1 cellular context compared by ENCODE assay signal in the genomic region with DNA sequence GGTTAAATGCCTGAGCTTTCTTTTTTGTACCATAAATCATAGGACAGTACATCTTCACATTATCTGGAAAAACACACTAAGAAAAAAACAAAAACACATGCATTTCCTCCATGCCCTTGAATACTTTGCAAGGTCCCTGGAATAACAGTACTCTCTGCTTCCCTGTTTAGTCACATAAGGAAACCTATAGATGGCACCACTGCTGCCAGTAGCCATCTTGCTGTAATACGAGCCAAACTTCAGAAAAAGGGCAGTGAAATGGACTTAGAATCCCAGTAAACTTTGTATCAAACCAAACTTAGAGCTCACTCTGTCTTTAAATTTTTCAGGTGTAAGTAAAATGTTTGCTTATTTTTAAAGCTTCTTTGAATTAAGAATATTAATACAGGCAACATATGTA.
TF ChIP-seq lines count a peak whose summit lies in the region.

No MANE protein-coding gene starts in this region.

TF ChIP-seq in SK-N-SH treated with all-trans-retinoic acid at 6 μM for 48 hours, 23 proteins besides CTCF, POLR2A, EP300 and RAD21 (continued from another document):
- TF ChIP-seq, protein P1, sequence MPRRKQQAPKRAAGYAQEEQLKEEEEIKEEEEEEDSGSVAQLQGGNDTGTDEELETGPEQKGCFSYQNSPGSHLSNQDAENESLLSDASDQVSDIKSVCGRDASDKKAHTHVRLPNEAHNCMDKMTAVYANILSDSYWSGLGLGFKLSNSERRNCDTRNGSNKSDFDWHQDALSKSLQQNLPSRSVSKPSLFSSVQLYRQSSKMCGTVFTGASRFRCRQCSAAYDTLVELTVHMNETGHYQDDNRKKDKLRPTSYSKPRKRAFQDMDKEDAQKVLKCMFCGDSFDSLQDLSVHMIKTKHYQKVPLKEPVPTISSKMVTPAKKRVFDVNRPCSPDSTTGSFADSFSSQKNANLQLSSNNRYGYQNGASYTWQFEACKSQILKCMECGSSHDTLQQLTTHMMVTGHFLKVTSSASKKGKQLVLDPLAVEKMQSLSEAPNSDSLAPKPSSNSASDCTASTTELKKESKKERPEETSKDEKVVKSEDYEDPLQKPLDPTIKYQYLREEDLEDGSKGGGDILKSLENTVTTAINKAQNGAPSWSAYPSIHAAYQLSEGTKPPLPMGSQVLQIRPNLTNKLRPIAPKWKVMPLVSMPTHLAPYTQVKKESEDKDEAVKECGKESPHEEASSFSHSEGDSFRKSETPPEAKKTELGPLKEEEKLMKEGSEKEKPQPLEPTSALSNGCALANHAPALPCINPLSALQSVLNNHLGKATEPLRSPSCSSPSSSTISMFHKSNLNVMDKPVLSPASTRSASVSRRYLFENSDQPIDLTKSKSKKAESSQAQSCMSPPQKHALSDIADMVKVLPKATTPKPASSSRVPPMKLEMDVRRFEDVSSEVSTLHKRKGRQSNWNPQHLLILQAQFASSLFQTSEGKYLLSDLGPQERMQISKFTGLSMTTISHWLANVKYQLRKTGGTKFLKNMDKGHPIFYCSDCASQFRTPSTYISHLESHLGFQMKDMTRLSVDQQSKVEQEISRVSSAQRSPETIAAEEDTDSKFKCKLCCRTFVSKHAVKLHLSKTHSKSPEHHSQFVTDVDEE (CRISPR knock-in tag; IDR thresholded peaks at IDR 0.05), result no peak
- TF ChIP-seq GLIS3 (CRISPR knock-in tag; IDR thresholded peaks at IDR 0.05) (no peak), ZC3H10 (CRISPR knock-in tag; IDR thresholded peaks at IDR 0.05) (no peak)
- TF ChIP-seq, protein P2, sequence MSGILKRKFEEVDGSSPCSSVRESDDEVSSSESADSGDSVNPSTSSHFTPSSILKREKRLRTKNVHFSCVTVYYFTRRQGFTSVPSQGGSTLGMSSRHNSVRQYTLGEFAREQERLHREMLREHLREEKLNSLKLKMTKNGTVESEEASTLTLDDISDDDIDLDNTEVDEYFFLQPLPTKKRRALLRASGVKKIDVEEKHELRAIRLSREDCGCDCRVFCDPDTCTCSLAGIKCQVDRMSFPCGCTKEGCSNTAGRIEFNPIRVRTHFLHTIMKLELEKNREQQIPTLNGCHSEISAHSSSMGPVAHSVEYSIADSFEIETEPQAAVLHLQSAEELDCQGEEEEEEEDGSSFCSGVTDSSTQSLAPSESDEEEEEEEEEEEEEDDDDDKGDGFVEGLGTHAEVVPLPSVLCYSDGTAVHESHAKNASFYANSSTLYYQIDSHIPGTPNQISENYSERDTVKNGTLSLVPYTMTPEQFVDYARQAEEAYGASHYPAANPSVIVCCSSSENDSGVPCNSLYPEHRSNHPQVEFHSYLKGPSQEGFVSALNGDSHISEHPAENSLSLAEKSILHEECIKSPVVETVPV (CRISPR knock-in tag; IDR thresholded peaks at IDR 0.05), result no peak
- TF ChIP-seq, protein P3, sequence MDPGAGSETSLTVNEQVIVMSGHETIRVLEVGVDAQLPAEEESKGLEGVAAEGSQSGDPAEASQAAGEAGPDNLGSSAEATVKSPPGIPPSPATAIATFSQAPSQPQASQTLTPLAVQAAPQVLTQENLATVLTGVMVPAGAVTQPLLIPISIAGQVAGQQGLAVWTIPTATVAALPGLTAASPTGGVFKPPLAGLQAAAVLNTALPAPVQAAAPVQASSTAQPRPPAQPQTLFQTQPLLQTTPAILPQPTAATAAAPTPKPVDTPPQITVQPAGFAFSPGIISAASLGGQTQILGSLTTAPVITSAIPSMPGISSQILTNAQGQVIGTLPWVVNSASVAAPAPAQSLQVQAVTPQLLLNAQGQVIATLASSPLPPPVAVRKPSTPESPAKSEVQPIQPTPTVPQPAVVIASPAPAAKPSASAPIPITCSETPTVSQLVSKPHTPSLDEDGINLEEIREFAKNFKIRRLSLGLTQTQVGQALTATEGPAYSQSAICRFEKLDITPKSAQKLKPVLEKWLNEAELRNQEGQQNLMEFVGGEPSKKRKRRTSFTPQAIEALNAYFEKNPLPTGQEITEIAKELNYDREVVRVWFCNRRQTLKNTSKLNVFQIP (CRISPR knock-in tag; IDR thresholded peaks at IDR 0.05; ENCODE audit: borderline replicate concordance, low read depth), result no peak
- TF ChIP-seq, protein P4, sequence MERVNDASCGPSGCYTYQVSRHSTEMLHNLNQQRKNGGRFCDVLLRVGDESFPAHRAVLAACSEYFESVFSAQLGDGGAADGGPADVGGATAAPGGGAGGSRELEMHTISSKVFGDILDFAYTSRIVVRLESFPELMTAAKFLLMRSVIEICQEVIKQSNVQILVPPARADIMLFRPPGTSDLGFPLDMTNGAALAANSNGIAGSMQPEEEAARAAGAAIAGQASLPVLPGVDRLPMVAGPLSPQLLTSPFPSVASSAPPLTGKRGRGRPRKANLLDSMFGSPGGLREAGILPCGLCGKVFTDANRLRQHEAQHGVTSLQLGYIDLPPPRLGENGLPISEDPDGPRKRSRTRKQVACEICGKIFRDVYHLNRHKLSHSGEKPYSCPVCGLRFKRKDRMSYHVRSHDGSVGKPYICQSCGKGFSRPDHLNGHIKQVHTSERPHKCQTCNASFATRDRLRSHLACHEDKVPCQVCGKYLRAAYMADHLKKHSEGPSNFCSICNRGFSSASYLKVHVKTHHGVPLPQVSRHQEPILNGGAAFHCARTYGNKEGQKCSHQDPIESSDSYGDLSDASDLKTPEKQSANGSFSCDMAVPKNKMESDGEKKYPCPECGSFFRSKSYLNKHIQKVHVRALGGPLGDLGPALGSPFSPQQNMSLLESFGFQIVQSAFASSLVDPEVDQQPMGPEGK (CRISPR knock-in tag; IDR thresholded peaks at IDR 0.05; ENCODE audit: borderline replicate concordance), result no peak
TF ChIP-seq in SK-N-SH treated with all-trans-retinoic acid at 6 μM for 48 hours: peak in this region for 0.
